ENCODE assay signal across 32 cellular contexts in genomic region chr22:30062934-30063333, GRCh38. TPM values are rescaled to one million over a fixed set of nuclear protein-coding genes. Genes with fewer than 3 reads are reported as not detected.
"Had no signal": no experiment of that assay in that cellular context is flagged by ENCODE, and none has a peak within 500 bp of the region (broad histone marks: within the 10 kb centered on the region; RNA-seq: fewer than 3 reads in every experiment).

No MANE protein-coding gene starts in this region.

- H3K27me3 ChIP-seq: esophagus squamous epithelium, tibial nerve, upper lobe of right lung, uterus had no signal

- H3K36me3 ChIP-seq: esophagus squamous epithelium, thoracic aorta, tibial nerve, upper lobe of right lung, uterus had no signal

- DNase-seq: caudate nucleus; cerebellar nuclear complex; effector memory CD4-positive, alpha-beta T cell; erythroblast; esophagus squamous epithelium; foreskin melanocyte; head of caudate nucleus; hippocampal formation; islet precursor cell; kidney glomerular epithelial cell; mesenchymal stem cell; naive thymus-derived CD8-positive, alpha-beta T cell; nephron progenitor cell; nucleus accumbens; posterior cingulate gyrus; psoas muscle; right cardiac atrium; stimulated activated CD4-positive, alpha-beta T cell treated with anti-CD3 and anti-CD28 coated beads, Interleukin-15, amount 100 ng/mL, for 24 hours; stimulated activated CD4-positive, alpha-beta T cell treated with anti-CD3 and anti-CD28 coated beads, Interleukin-2, amount 100 ng/mL, for 48 hours; stimulated activated naive B cell treated with anti-CD40 and anti-IgM and Interleukin-4, amounts not matched to agents 10 μg/mL and 1 μg/mL and 100 μg/mL, for 72 hours; upper lobe of right lung; uterus had no signal

- ATAC-seq: left lobe of liver; naive thymus-derived CD8-positive, alpha-beta T cell; psoas muscle; right cardiac atrium; stimulated activated naive B cell treated with anti-CD40 and anti-IgM and Interleukin-4, amounts not matched to agents 10 μg/mL and 1 μg/mL and 100 μg/mL, for 72 hours; upper lobe of right lung had no signal

- H3K9me3 ChIP-seq: psoas muscle had no signal

- H3K4me3 ChIP-seq: esophagus squamous epithelium, lung, psoas muscle, skin epidermis, thoracic aorta, tibial nerve, upper lobe of right lung, uterus had no signal

- H3K4me1 ChIP-seq: esophagus squamous epithelium, psoas muscle, tibial nerve, upper lobe of right lung, uterus had no signal

- H3K27ac ChIP-seq: esophagus squamous epithelium, psoas muscle, skin epidermis, thoracic aorta, tibial nerve, upper lobe of right lung, uterus had no signal

RNA-seq across cellular contexts. Expression of gene HORMAD2, which starts 17.3 kb away (rescaled TPM):
- total RNA-seq: esophagus squamous epithelium; mesothelial cell of epicardium; mucosa of gallbladder; myocyte; naive thymus-derived CD8-positive, alpha-beta T cell; osteocyte; psoas muscle; renal cortical epithelial cell; right cardiac atrium; thoracic aorta; tibial nerve; upper lobe of right lung; uterus had no signal
